ENCODE assay signal across 9 cellular contexts in the genomic region with DNA sequence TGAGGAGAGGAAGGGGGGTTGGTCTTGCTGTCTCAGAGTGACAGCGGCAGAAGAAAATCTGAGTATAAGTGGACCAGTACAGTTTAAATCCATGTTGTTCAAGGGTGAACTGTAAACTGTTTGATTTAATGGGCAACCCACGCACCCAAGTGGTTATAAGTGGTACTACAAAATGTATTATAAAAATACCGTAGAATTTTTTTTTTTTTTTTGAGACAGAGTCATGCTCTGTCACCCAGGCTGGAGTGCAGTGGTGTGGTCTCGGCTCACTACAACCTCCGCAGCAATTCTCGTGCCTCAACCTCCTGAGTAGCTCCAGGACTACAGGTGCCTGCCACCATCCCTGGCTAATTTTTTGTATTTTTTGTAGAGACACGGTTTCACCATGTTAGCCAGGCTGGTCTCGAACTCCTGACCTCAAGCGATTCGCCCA. TPM values are rescaled to one million over a fixed set of nuclear protein-coding genes. Genes with fewer than 3 reads are reported as not detected.
DNase-seq lines count a peak whose midpoint lies in the region; ATAC-seq, FAIRE-seq and TF ChIP-seq lines count a peak whose summit lies in the region.
"Had no signal": no experiment of that assay in that cellular context is flagged by ENCODE, and none has a peak within 500 bp of the region (broad histone marks: within the 10 kb centered on the region; RNA-seq: fewer than 3 reads in every experiment).

No MANE protein-coding gene starts in this region.

- intact Hi-C loops in esophagus muscularis mucosa (cut with DNase I) = loop anchor here (2.0 to 5.0 kb wide), 2 partner anchors 40 to 102 kb away; a partner anchor contains a TSS

- no peaks in the 10 kb centered on the region for H3K9me3 ChIP-seq in esophagus muscularis mucosa

- no peaks in the 10 kb centered on the region for H3K27me3 Mint-ChIP-seq in activated CD4-positive, alpha-beta T cell treated with anti-CD3 and anti-CD28 coated beads, Interleukin-2, amount 10 ng/mL, durations not matched to agents 7 days and 5 days
- no peaks in the 10 kb centered on the region for H3K27me3 Mint-ChIP-seq in osteocyte (ENCODE audit: unreplicated experiment)

- CTCF ChIA-PET in activated CD4-positive, alpha-beta T cell treated with anti-CD3 and anti-CD28 coated beads, Interleukin-2, amount 10 ng/mL, durations not matched to agents 7 days and 5 days (lab: Charles Lee) = interaction anchor here (0.7 to 1.9 kb wide), 6 partner anchors 8 to 461 kb away, joined by 3 to 5 read pairs (median 4); no protein-coding TSS in a partner anchor

- TF ChIP-seq EP300 in esophagus muscularis mucosa (IDR thresholded peaks at IDR 0.05) = no peak

- peaks cover 40% of the 10 kb centered on the region for H3K4me1 Mint-ChIP-seq in activated CD4-positive, alpha-beta T cell treated with anti-CD3 and anti-CD28 coated beads, Interleukin-2, amount 10 ng/mL, durations not matched to agents 7 days and 5 days
- H3K4me1 Mint-ChIP-seq in osteocyte (ENCODE audit: unreplicated experiment) = peaks cover 35% of the 10 kb centered on the region

- H3K4me3 ChIP-seq in esophagus muscularis mucosa = no peak overlapping the region

- H3K4me3 Mint-ChIP-seq in activated CD4-positive, alpha-beta T cell treated with anti-CD3 and anti-CD28 coated beads, Interleukin-2, amount 10 ng/mL, durations not matched to agents 7 days and 5 days = no peak overlapping the region
- peak overlapping the region; percentile 44 for H3K4me3 Mint-ChIP-seq in osteocyte (ENCODE audit: unreplicated experiment)

- 43% methylated on average over 10 of the region's 10 CpGs for WGBS in esophagus muscularis mucosa

- H3K27ac Mint-ChIP-seq in activated CD4-positive, alpha-beta T cell treated with anti-CD3 and anti-CD28 coated beads, Interleukin-2, amount 10 ng/mL, durations not matched to agents 7 days and 5 days = peak overlapping the region; percentile 74
- H3K27ac Mint-ChIP-seq in osteocyte (ENCODE audit: unreplicated experiment) = peak overlapping the region; percentile 52

- POLR2A ChIA-PET in activated CD4-positive, alpha-beta T cell treated with anti-CD3 and anti-CD28 coated beads, Interleukin-2, amount 10 ng/mL, durations not matched to agents 7 days and 5 days (lab: Charles Lee) = no interaction called here

- no peak overlapping the region for H3K27ac ChIP-seq in esophagus muscularis mucosa (replicated peaks in 1 of 4)

- ATAC-seq in HG02970 (IDR thresholded peaks at IDR 0.05; ENCODE audit: low FRiP score, unreplicated experiment) (no peak), HG03457 (IDR thresholded peaks at IDR 0.05; ENCODE audit: unreplicated experiment) (no peak)

- peaks cover 0 to 14% (median 13%) of the 10 kb centered on the region in 4 donors for H3K36me3 ChIP-seq in esophagus muscularis mucosa

- H3K4me1 ChIP-seq in esophagus muscularis mucosa = peaks cover 25 to 34% (median 28%) of the 10 kb centered on the region in 4 donors

- TF ChIP-seq CTCF in esophagus muscularis mucosa (IDR thresholded peaks at IDR 0.05) (peak; percentile 59 to 72 (median 61)), osteocyte (IDR thresholded peaks at IDR 0.05) (peak; percentile 62)

- H3K9me3 Mint-ChIP-seq in activated CD4-positive, alpha-beta T cell treated with anti-CD3 and anti-CD28 coated beads, Interleukin-2, amount 10 ng/mL, durations not matched to agents 7 days and 5 days = peaks cover 2% of the 10 kb centered on the region
- no peaks in the 10 kb centered on the region for H3K9me3 Mint-ChIP-seq in osteocyte (ENCODE audit: unreplicated experiment)

- H3K27me3 ChIP-seq in esophagus muscularis mucosa = no peaks in the 10 kb centered on the region

- no peak for TF ChIP-seq POLR2A in esophagus muscularis mucosa (IDR thresholded peaks at IDR 0.05; ENCODE audit: low read depth)

- DNase-seq in AG20443 (ENCODE audit: low spot score) (peak; percentile 35), GM18507 (ENCODE audit: extremely low spot score, insufficient read length, low read depth) (no peak), NCI-H2227 treated with DMSO at 0.1 percent for 48 hours (lab: John Stamatoyannopoulos, UW) (peak; percentile 68), esophagus muscularis mucosa (ENCODE audit: extremely low spot score) (no peak), osteocyte (ENCODE audit: extremely low spot score, unreplicated experiment) (no peak)
- peak; percentile 57 for DNase-seq in activated CD4-positive, alpha-beta T cell treated with anti-CD3 and anti-CD28 coated beads, Interleukin-2, amount 10 ng/mL, durations not matched to agents 7 days and 5 days

- peaks cover 14% of the 10 kb centered on the region for H3K36me3 Mint-ChIP-seq in activated CD4-positive, alpha-beta T cell treated with anti-CD3 and anti-CD28 coated beads, Interleukin-2, amount 10 ng/mL, durations not matched to agents 7 days and 5 days (ENCODE audit: low read depth)
- H3K36me3 Mint-ChIP-seq in osteocyte (ENCODE audit: unreplicated experiment) = peaks cover 7% of the 10 kb centered on the region

- peak; percentile 18 for FAIRE-seq in GM18507 (lab: Jason Lieb, UNC)
- FAIRE-seq: islet of Langerhans had no signal

RNA-seq across cellular contexts. Expression of a gene that starts 2.1 kb away (rescaled TPM):
- 10 to 100 TPM; 33.5 to 33.6 TPM for total RNA-seq in activated CD4-positive, alpha-beta T cell treated with anti-CD3 and anti-CD28 coated beads, Interleukin-2, amount 10 ng/mL, durations not matched to agents 7 days and 5 days
- total RNA-seq in esophagus muscularis mucosa (10 to 100 TPM; 12.0 to 21.9 (median 16.1) TPM), osteocyte (24.7 and 31.4 TPM in 2 replicates)

RNA-seq across cellular contexts. Expression of a gene that starts 40.1 kb away (rescaled TPM):
- 10 to 100 TPM; 34.6 to 35.2 TPM for total RNA-seq in activated CD4-positive, alpha-beta T cell treated with anti-CD3 and anti-CD28 coated beads, Interleukin-2, amount 10 ng/mL, durations not matched to agents 7 days and 5 days
- total RNA-seq in esophagus muscularis mucosa (10 to 100 TPM in 3 of 4 donors, 1 to 10 TPM in 1; 10.0 to 12.4 (median 10.2) TPM), osteocyte (17.1 and 21.0 TPM in 2 replicates)

Comparison
In these comparisons a context has a peak if more than half of its experiments do, and no peak if none do; other contexts are left out.
1. DNase-seq: peak in AG20443 (single experiment), NCI-H2227 treated with DMSO at 0.1 percent for 48 hours (single experiment) and activated CD4-positive, alpha-beta T cell treated with anti-CD3 and anti-CD28 coated beads, Interleukin-2, amount 10 ng/mL, durations not matched to agents 7 days and 5 days (single experiment); none in GM18507 (single experiment), esophagus muscularis mucosa (single experiment) and osteocyte (single experiment).